11 cellular contexts compared by ENCODE assay signal in the genomic region with DNA sequence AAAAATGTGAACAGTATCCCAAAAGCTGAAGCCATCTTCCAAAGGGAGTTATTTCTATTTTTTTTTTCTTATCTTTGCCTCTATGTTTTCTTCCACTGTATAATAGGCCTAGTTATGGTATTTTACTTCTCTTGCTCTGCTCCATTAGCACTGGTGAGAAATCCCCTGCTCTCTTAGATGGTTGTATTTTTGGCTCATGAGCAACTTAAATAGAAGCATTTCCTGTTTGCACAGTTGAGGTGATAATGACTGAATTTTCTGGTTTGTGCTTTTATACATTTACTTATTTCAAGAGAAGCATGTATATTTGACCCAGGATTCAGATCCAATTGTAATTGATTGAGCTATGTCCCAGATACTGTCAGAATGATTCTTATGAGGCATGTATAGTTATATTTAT.
DNase-seq lines count a peak whose midpoint lies in the region; ATAC-seq lines count a peak whose summit lies in the region.
"Had no signal": no experiment of that assay in that cellular context is flagged by ENCODE, and none has a peak within 500 bp of the region (broad histone marks: within the 10 kb centered on the region; RNA-seq: fewer than 3 reads in every experiment).

No MANE protein-coding gene starts in this region.

- peak overlapping the region; percentile 89 for H3K27ac Mint-ChIP-seq in memory B cell

- peaks cover 9% of the 10 kb centered on the region for H3K36me3 Mint-ChIP-seq in memory B cell

- ATAC-seq in GM18873 (IDR thresholded peaks at IDR 0.05; ENCODE audit: low FRiP score, unreplicated experiment) (peak; percentile 97), GM21619 (IDR thresholded peaks at IDR 0.05; ENCODE audit: unreplicated experiment) (peak; percentile 97), HG03342 (IDR thresholded peaks at IDR 0.05; ENCODE audit: unreplicated experiment) (peak; percentile 100), memory B cell (ENCODE audit: low read depth) (peak; percentile 100)
- ATAC-seq: left ventricle myocardium superior had no signal

- peaks cover 9% of the 10 kb centered on the region for H3K9me3 Mint-ChIP-seq in memory B cell

- DNase-seq in memory B cell (ENCODE audit: low spot score in 2 of 2) (peak in 1 of 2 donors; percentile 32), T1000 (lab: John Stamatoyannopoulos, UW) (no peak), GM03348 (ENCODE audit: low spot score) (no peak)
- DNase-seq in stimulated activated CD4-positive, alpha-beta T cell treated with anti-CD3 and anti-CD28 coated beads, Interleukin-4, amount 100 ng/mL, for 24 hours: no peak
- DNase-seq in activated CD4-positive, alpha-beta T cell treated with anti-CD3 and anti-CD28 coated beads, Interleukin-2, amount 50 U/mL, for 48 hours: no peak
- DNase-seq: aorta, left ventricle myocardium superior, NCI-H187 treated with DMSO at 0.1 percent for 48 hours had no signal

- no peaks in the 10 kb centered on the region for H3K27me3 Mint-ChIP-seq in memory B cell

- H3K4me3 Mint-ChIP-seq in memory B cell: peak overlapping the region; percentile 51

- H3K4me1 Mint-ChIP-seq in memory B cell: peaks cover 44% of the 10 kb centered on the region
